In genomic region chr2:230068658-230069080, GRCh38 we compare ENCODE assay signal across 8 cellular contexts. TPM values are rescaled to one million over a fixed set of nuclear protein-coding genes. Genes with fewer than 3 reads are reported as not detected.
A peak's percentile ranks its signal among the peaks of the same experiment; 100 is the strongest.
DNase-seq lines count a peak whose midpoint lies in the region; ATAC-seq and TF ChIP-seq lines count a peak whose summit lies in the region.

TSS of gene SLC16A14 (minus strand) at chr2:230068924. CDS start at chr2:230059352, 9,572 bp downstream.

- peaks cover 5% of the 10 kb centered on the region for H3K4me1 Mint-ChIP-seq in activated T-helper 17 cell treated with anti-CD3 and anti-CD28 coated beads, Interleukin-2, amount 50 U/mL, for 72 hours
- H3K4me1 Mint-ChIP-seq in nephron, result peaks cover 9% of the 10 kb centered on the region

- no peaks in the 10 kb centered on the region for H3K36me3 Mint-ChIP-seq in activated T-helper 17 cell treated with anti-CD3 and anti-CD28 coated beads, Interleukin-2, amount 50 U/mL, for 72 hours (ENCODE audit: low read depth)
- H3K36me3 Mint-ChIP-seq in nephron (ENCODE audit: low read depth), result no peaks in the 10 kb centered on the region

- peak; percentile 14 for ATAC-seq in HG02885 (IDR thresholded peaks at IDR 0.05; ENCODE audit: poor library complexity, unreplicated experiment)
- ATAC-seq in activated T-helper 17 cell treated with anti-CD3 and anti-CD28 coated beads, Interleukin-2, amount 50 U/mL, for 72 hours (replicated peaks), result no peak
- ATAC-seq in foreskin keratinocyte, result peak; percentile 48

- H3K4me1 ChIP-seq in foreskin keratinocyte, result no peaks in the 10 kb centered on the region

- peaks cover 13% of the 10 kb centered on the region for H3K27me3 ChIP-seq in foreskin keratinocyte

- peak within 1 kb of the TSS; percentile 76 for H3K4me3 Mint-ChIP-seq in activated T-helper 17 cell treated with anti-CD3 and anti-CD28 coated beads, Interleukin-2, amount 50 U/mL, for 72 hours
- H3K4me3 Mint-ChIP-seq in nephron, result peak within 1 kb of the TSS; percentile 97 to 100 (median 99)

- TF ChIP-seq CTCF in GM10266 (IDR thresholded peaks at IDR 0.05; ENCODE audit: control insufficient read depth, insufficient read depth, low read depth, missing control alignments), result peak; percentile 24
- TF ChIP-seq CTCF in foreskin keratinocyte (conservative IDR thresholded peaks at IDR 0.05), result peak; percentile 64
- peak in 1 of 3 experiments; percentile 27 for TF ChIP-seq CTCF in nephron (IDR thresholded peaks at IDR 0.05; ENCODE audit: unreplicated experiment in 3 of 3)

- peaks cover 2% of the 10 kb centered on the region for H3K9me3 Mint-ChIP-seq in activated T-helper 17 cell treated with anti-CD3 and anti-CD28 coated beads, Interleukin-2, amount 50 U/mL, for 72 hours
- H3K9me3 Mint-ChIP-seq in nephron, result no peaks in the 10 kb centered on the region

- DNase-seq in GM10266 (ENCODE audit: extremely low spot score), result peak; percentile 24
- DNase-seq in NCI-H2227 treated with DMSO at 0.1 percent for 48 hours (lab: John Stamatoyannopoulos, UW), result peak; percentile 33
- peak; percentile 32 to 56 for DNase-seq in foreskin keratinocyte
- DNase-seq in OCI-M2 (lab: John Stamatoyannopoulos, UW; ENCODE audit: unreplicated experiment), result no peak
- no peak for DNase-seq in SIG-M5 (lab: John Stamatoyannopoulos, UW)

- peaks cover 26% of the 10 kb centered on the region for H3K27me3 Mint-ChIP-seq in activated T-helper 17 cell treated with anti-CD3 and anti-CD28 coated beads, Interleukin-2, amount 50 U/mL, for 72 hours
- H3K27me3 Mint-ChIP-seq in nephron (ENCODE audit: low read depth), result peaks cover 24% of the 10 kb centered on the region

- H3K27ac Mint-ChIP-seq in activated T-helper 17 cell treated with anti-CD3 and anti-CD28 coated beads, Interleukin-2, amount 50 U/mL, for 72 hours, result no peak within 1 kb of the TSS
- peak within 1 kb of the TSS; percentile 81 to 94 (median 92) for H3K27ac Mint-ChIP-seq in nephron

- no peak within 1 kb of the TSS for H3K27ac ChIP-seq in foreskin keratinocyte

RNA-seq across cellular contexts. Expression of gene SLC16A14, which starts in this region (rescaled TPM):
- not detected for total RNA-seq in activated T-helper 17 cell treated with anti-CD3 and anti-CD28 coated beads, Interleukin-2, amount 50 U/mL, for 72 hours
- total RNA-seq in foreskin keratinocyte, result 0.81 and 0.92 TPM in 2 replicates
- 0.47 and 0.90 TPM in 2 replicates for polyA plus RNA-seq in foreskin keratinocyte

Comparison
In these comparisons a context has a peak if more than half of its experiments do, and no peak if none do; other contexts are left out.
1. Peak in DNase-seq and ATAC-seq in foreskin keratinocyte; RNA of the gene not detected or under 1 TPM.
2. DNase-seq: peak in GM10266 (single experiment) and NCI-H2227 treated with DMSO at 0.1 percent for 48 hours (single experiment); none in OCI-M2 (single experiment) and SIG-M5 (single experiment).